Comparison of ENCODE assay signal across 2 cellular contexts in genomic region chr17:40520991-40521453, GRCh38.
TF ChIP-seq lines count a peak whose summit lies in the region.

No MANE protein-coding gene starts in this region.

TF ChIP-seq in A549, 52 proteins besides CTCF, POLR2A, EP300 and RAD21 (continued from another document):
- TF ChIP-seq TFCP2L1 (CRISPR knock-in tag; IDR thresholded peaks at IDR 0.05) (no peak), JUN (IDR thresholded peaks at IDR 0.05) (no peak), FOSB (CRISPR knock-in tag; IDR thresholded peaks at IDR 0.05) (0 out of 2 replicates have a peak, but pooled peaks have one; percentile 50), FOXS1 (CRISPR knock-in tag; IDR thresholded peaks at IDR 0.05) (0 out of 2 replicates have a peak, but pooled peaks have one; percentile 6), HOXB5 (CRISPR knock-in tag; IDR thresholded peaks at IDR 0.05) (peak; percentile 62; the same call in 1 of the 2 replicates), ESRRA (IDR thresholded peaks at IDR 0.05; ENCODE audit: borderline replicate concordance, low read length) (no peak), ZC3H11A (IDR thresholded peaks at IDR 0.05) (no peak), HOXB13 (CRISPR knock-in tag; IDR thresholded peaks at IDR 0.05; ENCODE audit: low read depth) (peak; percentile 77; the same call in 1 of the 2 replicates), NFE2L2 (conservative IDR thresholded peaks at IDR 0.05; ENCODE audit: low read length) (no peak), TP53 (CRISPR knock-in tag; IDR thresholded peaks at IDR 0.05) (peak; percentile 64; the same call in 1 of the 2 replicates), ZNF302 (CRISPR knock-in tag; IDR thresholded peaks at IDR 0.05) (peak; percentile 41; the same call in 1 of the 2 replicates)

TF ChIP-seq in GM23338, 12 proteins besides CTCF, POLR2A, EP300 and RAD21 (continued from another document):
- no peak for TF ChIP-seq NANOG (IDR thresholded peaks at IDR 0.05; ENCODE audit: borderline replicate concordance)
- no peak for TF ChIP-seq EZH2 (IDR thresholded peaks at IDR 0.05; ENCODE audit: low read depth, unreplicated experiment)
- TF ChIP-seq ZNF114 (CRISPR knock-in tag; IDR thresholded peaks at IDR 0.05): no peak
- TF ChIP-seq JUNB (IDR thresholded peaks at IDR 0.05; ENCODE audit: unreplicated experiment): no peak
- no peak for TF ChIP-seq STAT1 (IDR thresholded peaks at IDR 0.05; ENCODE audit: unreplicated experiment)
- TF ChIP-seq REST (IDR thresholded peaks at IDR 0.05; ENCODE audit: unreplicated experiment): no peak
- TF ChIP-seq ZNF462 (CRISPR knock-in tag; IDR thresholded peaks at IDR 0.05): no peak
- TF ChIP-seq EZH2phosphoT487 (IDR thresholded peaks at IDR 0.05; ENCODE audit: unreplicated experiment): no peak
